In genomic region chr2:232998666-232998985, GRCh38 we compare ENCODE assay signal across 35 cellular contexts. TPM values are rescaled to one million over a fixed set of nuclear protein-coding genes. Genes with fewer than 3 reads are reported as not detected.
"Had no signal": no experiment of that assay in that cellular context is flagged by ENCODE, and none has a peak within 500 bp of the region (broad histone marks: within the 10 kb centered on the region; RNA-seq: fewer than 3 reads in every experiment).

No MANE protein-coding gene starts in this region.

- DNase-seq: activated CD4-positive, alpha-beta memory T cell treated with anti-CD3 and anti-CD28 coated beads, Interleukin-2, amount 10 ng/mL, durations not matched to agents 7 days and 5 days; activated CD4-positive, alpha-beta T cell treated with anti-CD3 and anti-CD28 coated beads for 36 hours; activated CD4-positive, alpha-beta T cell treated with anti-CD3 and anti-CD28 coated beads, Interleukin-2, amount 10 ng/mL, durations not matched to agents 24 days and 14 days; activated CD4-positive, CD25-positive, alpha-beta regulatory T cell; activated CD4-positive, CD25-positive, alpha-beta regulatory T cell treated with anti-CD3 and anti-CD28 coated beads, Interleukin-2, amount 50 U/mL, for 72 hours; activated CD8-positive, alpha-beta memory T cell treated with anti-CD3 and anti-CD28 coated beads, Interleukin-2, amount 50 U/mL, for 48 hours; activated gamma-delta T cell; activated naive CD4-positive, alpha-beta T cell treated with anti-CD3 and anti-CD28 coated beads, Interleukin-2, amount 50 U/mL, for 16 hours; activated naive CD4-positive, alpha-beta T cell treated with Interleukin-2 at 50 U/mL for 16 hours; activated T-cell treated with anti-CD3 and anti-CD28 coated beads for 4 hours; activated T-cell treated with anti-CD3 and anti-CD28 coated beads, Interleukin-2, amount 50 U/mL, for 24 hours; activated T-cell treated with anti-CD3 and anti-CD28 coated beads, Interleukin-2, amount 50 U/mL, for 72 hours; amniotic stem cell; brain microvascular endothelial cell; cortex of kidney; dermis blood vessel endothelial cell; effector CD4-positive, alpha-beta T cell; effector memory CD8-positive, alpha-beta T cell; esophagus squamous epithelium; foreskin melanocyte; T-helper 1 cell; T-helper 17 cell; T1000 had no signal

- ATAC-seq: activated CD4-positive, alpha-beta T cell treated with anti-CD3 and anti-CD28 coated beads for 36 hours; activated T-cell treated with anti-CD3 and anti-CD28 coated beads, Interleukin-2, amount 50 U/mL, for 72 hours; effector memory CD8-positive, alpha-beta T cell; gastroesophageal sphincter; T-helper 17 cell had no signal

- H3K9me3 ChIP-seq: esophagus squamous epithelium, gastroesophageal sphincter had no signal

- H3K27me3 ChIP-seq: brain microvascular endothelial cell, esophagus squamous epithelium, gastroesophageal sphincter had no signal

- H3K4me1 ChIP-seq: esophagus squamous epithelium, gastroesophageal sphincter had no signal

- H3K27ac ChIP-seq: brain microvascular endothelial cell, epithelial cell of prostate, esophagus squamous epithelium, gastroesophageal sphincter had no signal

- H3K36me3 ChIP-seq: brain microvascular endothelial cell, esophagus squamous epithelium, gastroesophageal sphincter had no signal

- H3K4me3 ChIP-seq: esophagus squamous epithelium, gastroesophageal sphincter had no signal

RNA-seq across cellular contexts. Expression of gene NGEF, which starts 14.4 kb away (rescaled TPM):
- total RNA-seq: T-helper 17 cell had no signal

RNA-seq across cellular contexts. Expression of gene NEU2, which starts 33.8 kb away (rescaled TPM):
- total RNA-seq: activated CD4-positive, alpha-beta memory T cell treated with anti-CD3 and anti-CD28 coated beads, Interleukin-2, amount 10 ng/mL, durations not matched to agents 7 days and 5 days; activated CD4-positive, alpha-beta T cell treated with anti-CD3 and anti-CD28 coated beads for 36 hours; activated CD4-positive, alpha-beta T cell treated with anti-CD3 and anti-CD28 coated beads, Interleukin-2, amount 10 ng/mL, durations not matched to agents 24 days and 14 days; activated T-cell treated with anti-CD3 and anti-CD28 coated beads, Interleukin-2, amount 50 U/mL, for 72 hours; astrocyte; bronchial epithelial cell; cardiac septum; cerebellum; dermis blood vessel endothelial cell; endothelial cell of umbilical vein; esophagus squamous epithelium; fibroblast of lung; fibroblast of villous mesenchyme; gastroesophageal sphincter; glomerular endothelial cell; T-helper 17 cell had no signal
- polyA plus RNA-seq: adipose tissue, endothelial cell of umbilical vein, esophagus, fibroblast of lung had no signal
